In genomic region chr17:81135503-81136283, GRCh38 we compare ENCODE assay signal across 16 cellular contexts. TPM values are rescaled to one million over a fixed set of nuclear protein-coding genes. Genes with fewer than 3 reads are reported as not detected.
DNase-seq lines count a peak whose midpoint lies in the region; ATAC-seq and TF ChIP-seq lines count a peak whose summit lies in the region.
"Had no signal": no experiment of that assay in that cellular context is flagged by ENCODE, and none has a peak within 500 bp of the region (broad histone marks: within the 10 kb centered on the region; RNA-seq: fewer than 3 reads in every experiment).

No MANE protein-coding gene starts in this region.

- H3K27ac Mint-ChIP-seq in type B pancreatic cell = no peak overlapping the region
- H3K27ac Mint-ChIP-seq: dendritic cell treated with granulocyte-macrophage colony-stimulating factor and Interleukin-4, amounts not matched to agents 40 ng/mL and 50 ng/mL, for 4 days had no signal

- no peaks in the 10 kb centered on the region for H3K4me1 Mint-ChIP-seq in type B pancreatic cell (ENCODE audit: unreplicated experiment)

- TF ChIP-seq CTCF in type B pancreatic cell (conservative IDR thresholded peaks at IDR 0.05) = no peak

- H3K36me3 Mint-ChIP-seq in type B pancreatic cell = no peaks in the 10 kb centered on the region
- H3K36me3 Mint-ChIP-seq: naive B cell had no signal

- H3K4me3 Mint-ChIP-seq in type B pancreatic cell = no peak overlapping the region
- H3K4me3 Mint-ChIP-seq: dendritic cell treated with granulocyte-macrophage colony-stimulating factor and Interleukin-4, amounts not matched to agents 40 ng/mL and 50 ng/mL, for 4 days; naive B cell had no signal

- peak overlapping the region; percentile 100 for H3K27ac ChIP-seq in substantia nigra (ENCODE audit: low read depth, low read length, poor library complexity, severe bottlenecking)
- H3K27ac ChIP-seq: skin epidermis, transverse colon had no signal

- peak; percentile 35 to 88 (median 87) for DNase-seq in NCI-H1417 (lab: John Stamatoyannopoulos, UW)
- DNase-seq in NCI-H1417 treated with DMSO at 0.1 percent for 48 hours (lab: John Stamatoyannopoulos, UW) = no peak
- DNase-seq in NCI-H446 (lab: John Stamatoyannopoulos, UW) = peak; percentile 42 to 79
- DNase-seq in dermis blood vessel endothelial cell = peak; percentile 28
- peak in 24 of 49 donors; percentile 21 to 92 (median 46) for DNase-seq in substantia nigra (lab: John Stamatoyannopoulos, UW)
- no peak for DNase-seq in type B pancreatic cell (ENCODE audit: extremely low spot score, unreplicated experiment)
- DNase-seq in NCI-H2196 (lab: John Stamatoyannopoulos, UW; ENCODE audit: unreplicated experiment) = no peak
- DNase-seq: 8988T, H7, naive B cell, transverse colon had no signal

- H3K27me3 Mint-ChIP-seq in type B pancreatic cell = no peaks in the 10 kb centered on the region
- H3K27me3 Mint-ChIP-seq: dendritic cell treated with granulocyte-macrophage colony-stimulating factor and Interleukin-4, amounts not matched to agents 40 ng/mL and 50 ng/mL, for 4 days; naive B cell had no signal

- H3K9me3 Mint-ChIP-seq in type B pancreatic cell = no peaks in the 10 kb centered on the region
- H3K9me3 Mint-ChIP-seq: dendritic cell treated with granulocyte-macrophage colony-stimulating factor and Interleukin-4, amounts not matched to agents 40 ng/mL and 50 ng/mL, for 4 days had no signal

- no peak for ATAC-seq in HG03354 (IDR thresholded peaks at IDR 0.05; ENCODE audit: poor library complexity, severe bottlenecking, unreplicated experiment)

RNA-seq across cellular contexts. Expression of gene PVALEF, which starts 29.6 kb away (rescaled TPM):
- total RNA-seq in dermis blood vessel endothelial cell (not detected in 2 replicates), type B pancreatic cell (ENCODE audit: low replicate concordance) (0.21 TPM in 1 of 2 replicates, not detected in the other)
- total RNA-seq: Daoy, H7, NCI-H460, transverse colon had no signal

RNA-seq across cellular contexts. Expression of gene AATK, which starts 30.3 kb away (rescaled TPM):
- total RNA-seq in dermis blood vessel endothelial cell (4.0 and 4.1 TPM in 2 replicates), type B pancreatic cell (ENCODE audit: low replicate concordance) (4.6 and 6.4 TPM in 2 replicates)

Comparison
In these comparisons a context has a peak if more than half of its experiments do, and no peak if none do; other contexts are left out.
1. DNase-seq: peak in NCI-H1417 (3 of 3), NCI-H446 (2 of 2) and dermis blood vessel endothelial cell (single experiment); none in NCI-H1417 treated with DMSO at 0.1 percent for 48 hours (single experiment), type B pancreatic cell (single experiment) and NCI-H2196 (single experiment).